ENCODE assay signal across 1 cellular context in the genomic region with DNA sequence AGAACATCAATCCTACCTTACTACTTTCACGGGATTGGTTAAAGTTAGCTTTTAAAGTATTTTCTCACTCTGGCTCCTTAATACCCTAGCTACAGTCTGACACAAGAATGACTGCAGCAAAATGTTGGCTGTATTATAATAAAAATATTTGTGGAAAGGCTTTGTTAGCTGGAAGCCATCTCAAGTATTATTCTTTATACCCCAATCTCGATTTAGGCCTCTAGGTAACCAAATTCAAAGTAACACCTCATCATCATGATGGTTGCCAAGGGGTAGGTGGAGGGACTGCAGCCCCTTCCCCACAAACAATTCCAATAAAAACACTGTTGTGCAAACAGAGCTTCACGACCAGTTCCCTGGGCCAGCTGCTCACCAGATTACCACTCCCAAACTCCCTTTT.
TF ChIP-seq lines count a peak whose summit lies in the region.

No MANE protein-coding gene starts in this region.

TF ChIP-seq in GM12878, 131 proteins besides CTCF, POLR2A, EP300 and RAD21:
- TF ChIP-seq SIX5 (IDR thresholded peaks at IDR 0.05; ENCODE audit: low read depth, low read length, severe bottlenecking) (no peak), CBX3 (IDR thresholded peaks at IDR 0.05; ENCODE audit: borderline replicate concordance, low read depth) (no peak), KDM1A (IDR thresholded peaks at IDR 0.05; ENCODE audit: borderline replicate concordance) (no peak), MYB (IDR thresholded peaks at IDR 0.05; ENCODE audit: borderline replicate concordance, low read depth, low read length) (no peak), POLR2AphosphoS5 (IDR thresholded peaks at IDR 0.05; ENCODE audit: low read length) (no peak), NR2F1 (conservative IDR thresholded peaks at IDR 0.05) (no peak), PAX5 (IDR thresholded peaks at IDR 0.05; ENCODE audit: borderline replicate concordance, low read depth, low read length) (no peak), SREBF1 (IDR thresholded peaks at IDR 0.05; ENCODE audit: low read length) (no peak), EED (IDR thresholded peaks at IDR 0.05; ENCODE audit: low read depth) (no peak), ASH2L (IDR thresholded peaks at IDR 0.05; ENCODE audit: borderline replicate concordance, low read depth) (no peak), RBBP5 (conservative IDR thresholded peaks at IDR 0.05) (no peak), CHD2 (IDR thresholded peaks at IDR 0.05; ENCODE audit: borderline replicate concordance, low read depth, low read length) (no peak)
- TF ChIP-seq, protein P1, sequence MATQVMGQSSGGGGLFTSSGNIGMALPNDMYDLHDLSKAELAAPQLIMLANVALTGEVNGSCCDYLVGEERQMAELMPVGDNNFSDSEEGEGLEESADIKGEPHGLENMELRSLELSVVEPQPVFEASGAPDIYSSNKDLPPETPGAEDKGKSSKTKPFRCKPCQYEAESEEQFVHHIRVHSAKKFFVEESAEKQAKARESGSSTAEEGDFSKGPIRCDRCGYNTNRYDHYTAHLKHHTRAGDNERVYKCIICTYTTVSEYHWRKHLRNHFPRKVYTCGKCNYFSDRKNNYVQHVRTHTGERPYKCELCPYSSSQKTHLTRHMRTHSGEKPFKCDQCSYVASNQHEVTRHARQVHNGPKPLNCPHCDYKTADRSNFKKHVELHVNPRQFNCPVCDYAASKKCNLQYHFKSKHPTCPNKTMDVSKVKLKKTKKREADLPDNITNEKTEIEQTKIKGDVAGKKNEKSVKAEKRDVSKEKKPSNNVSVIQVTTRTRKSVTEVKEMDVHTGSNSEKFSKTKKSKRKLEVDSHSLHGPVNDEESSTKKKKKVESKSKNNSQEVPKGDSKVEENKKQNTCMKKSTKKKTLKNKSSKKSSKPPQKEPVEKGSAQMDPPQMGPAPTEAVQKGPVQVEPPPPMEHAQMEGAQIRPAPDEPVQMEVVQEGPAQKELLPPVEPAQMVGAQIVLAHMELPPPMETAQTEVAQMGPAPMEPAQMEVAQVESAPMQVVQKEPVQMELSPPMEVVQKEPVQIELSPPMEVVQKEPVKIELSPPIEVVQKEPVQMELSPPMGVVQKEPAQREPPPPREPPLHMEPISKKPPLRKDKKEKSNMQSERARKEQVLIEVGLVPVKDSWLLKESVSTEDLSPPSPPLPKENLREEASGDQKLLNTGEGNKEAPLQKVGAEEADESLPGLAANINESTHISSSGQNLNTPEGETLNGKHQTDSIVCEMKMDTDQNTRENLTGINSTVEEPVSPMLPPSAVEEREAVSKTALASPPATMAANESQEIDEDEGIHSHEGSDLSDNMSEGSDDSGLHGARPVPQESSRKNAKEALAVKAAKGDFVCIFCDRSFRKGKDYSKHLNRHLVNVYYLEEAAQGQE (IDR thresholded peaks at IDR 0.05; ENCODE audit: low read depth, low read length) = no peak
- TF ChIP-seq, protein P2, sequence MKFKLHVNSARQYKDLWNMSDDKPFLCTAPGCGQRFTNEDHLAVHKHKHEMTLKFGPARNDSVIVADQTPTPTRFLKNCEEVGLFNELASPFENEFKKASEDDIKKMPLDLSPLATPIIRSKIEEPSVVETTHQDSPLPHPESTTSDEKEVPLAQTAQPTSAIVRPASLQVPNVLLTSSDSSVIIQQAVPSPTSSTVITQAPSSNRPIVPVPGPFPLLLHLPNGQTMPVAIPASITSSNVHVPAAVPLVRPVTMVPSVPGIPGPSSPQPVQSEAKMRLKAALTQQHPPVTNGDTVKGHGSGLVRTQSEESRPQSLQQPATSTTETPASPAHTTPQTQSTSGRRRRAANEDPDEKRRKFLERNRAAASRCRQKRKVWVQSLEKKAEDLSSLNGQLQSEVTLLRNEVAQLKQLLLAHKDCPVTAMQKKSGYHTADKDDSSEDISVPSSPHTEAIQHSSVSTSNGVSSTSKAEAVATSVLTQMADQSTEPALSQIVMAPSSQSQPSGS (IDR thresholded peaks at IDR 0.05; ENCODE audit: low read length) = no peak
- TF ChIP-seq, protein P3, sequence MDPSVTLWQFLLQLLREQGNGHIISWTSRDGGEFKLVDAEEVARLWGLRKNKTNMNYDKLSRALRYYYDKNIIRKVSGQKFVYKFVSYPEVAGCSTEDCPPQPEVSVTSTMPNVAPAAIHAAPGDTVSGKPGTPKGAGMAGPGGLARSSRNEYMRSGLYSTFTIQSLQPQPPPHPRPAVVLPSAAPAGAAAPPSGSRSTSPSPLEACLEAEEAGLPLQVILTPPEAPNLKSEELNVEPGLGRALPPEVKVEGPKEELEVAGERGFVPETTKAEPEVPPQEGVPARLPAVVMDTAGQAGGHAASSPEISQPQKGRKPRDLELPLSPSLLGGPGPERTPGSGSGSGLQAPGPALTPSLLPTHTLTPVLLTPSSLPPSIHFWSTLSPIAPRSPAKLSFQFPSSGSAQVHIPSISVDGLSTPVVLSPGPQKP (IDR thresholded peaks at IDR 0.05; ENCODE audit: low read depth, low read length) = no peak
